Comparison of ENCODE assay signal across 2 cellular contexts in the genomic region with DNA sequence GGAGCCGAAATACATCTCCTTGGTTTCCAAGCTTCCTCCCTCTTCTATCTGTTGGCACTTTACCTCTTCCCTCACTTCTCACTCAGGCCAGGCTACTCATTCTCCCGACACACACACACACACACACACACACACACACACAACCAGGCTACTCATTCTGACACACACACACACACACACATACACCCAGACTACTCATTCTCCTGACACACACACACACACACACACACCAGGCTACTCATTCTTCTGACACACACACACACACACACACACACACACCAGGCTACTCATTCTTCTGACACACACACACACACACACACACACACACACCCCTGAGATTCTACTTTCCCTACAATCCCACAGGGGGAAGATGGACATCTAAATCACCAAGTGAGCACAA.
A peak's percentile ranks its signal among the peaks of the same experiment; 100 is the strongest.
TF ChIP-seq lines count a peak whose summit lies in the region.

No MANE protein-coding gene starts in this region.

TF ChIP-seq in SK-N-SH, 30 proteins besides CTCF, POLR2A, EP300 and RAD21:
- TF ChIP-seq GABPA (IDR thresholded peaks at IDR 0.05; ENCODE audit: low read depth) = peak; percentile 17; the same call in 1 of the 2 replicates
TF ChIP-seq in SK-N-SH: peak in this region for 1; not testable (repeated sequence) for 29.

TF ChIP-seq in GM12878, 131 proteins besides CTCF, POLR2A, EP300 and RAD21:
- peak; percentile 79 for TF ChIP-seq BCL3 (IDR thresholded peaks at IDR 0.05; ENCODE audit: borderline replicate concordance, insufficient read depth, low read depth, low read length, poor library complexity, severe bottlenecking)
TF ChIP-seq in GM12878: peak in this region for 1; not testable (repeated sequence) for 130.
